20 cellular contexts compared by ENCODE assay signal in genomic region chr4:81609844-81610243, GRCh38.
"Had no signal": no experiment of that assay in that cellular context is flagged by ENCODE, and none has a peak within 500 bp of the region (broad histone marks: within the 10 kb centered on the region; RNA-seq: fewer than 3 reads in every experiment).

No MANE protein-coding gene starts in this region.

- H3K36me3 ChIP-seq: stomach, thoracic aorta, upper lobe of right lung had no signal

- H3K4me1 ChIP-seq: body of pancreas, foreskin keratinocyte, upper lobe of right lung had no signal

- H3K9me3 Mint-ChIP-seq: activated CD4-positive, alpha-beta T cell treated with anti-CD3 and anti-CD28 coated beads, Interleukin-2, amount 10 ng/mL, durations not matched to agents 24 days and 14 days; activated naive CD4-positive, alpha-beta T cell treated with anti-CD3 and anti-CD28 coated beads, Interleukin-2, amount 50 U/mL, for 72 hours; central memory CD8-positive, alpha-beta T cell; WTC11 had no signal

- H3K4me3 Mint-ChIP-seq: activated CD4-positive, alpha-beta T cell treated with anti-CD3 and anti-CD28 coated beads, Interleukin-2, amount 10 ng/mL, durations not matched to agents 24 days and 14 days; activated T-cell treated with anti-CD3 and anti-CD28 coated beads, Interleukin-2, amount 50 U/mL, for 72 hours; central memory CD8-positive, alpha-beta T cell; immature natural killer cell; nephron; WTC11 had no signal

- H3K27ac ChIP-seq: body of pancreas, foreskin keratinocyte, skin epidermis, stomach, thoracic aorta, upper lobe of right lung had no signal

- H3K9me3 ChIP-seq: body of pancreas, stomach, thoracic aorta, upper lobe of right lung had no signal

- H3K27me3 Mint-ChIP-seq: activated CD4-positive, alpha-beta T cell treated with anti-CD3 and anti-CD28 coated beads, Interleukin-2, amount 10 ng/mL, durations not matched to agents 24 days and 14 days; central memory CD8-positive, alpha-beta T cell had no signal

- H3K27ac Mint-ChIP-seq: activated CD4-positive, alpha-beta T cell treated with anti-CD3 and anti-CD28 coated beads, Interleukin-2, amount 10 ng/mL, durations not matched to agents 24 days and 14 days; activated naive CD4-positive, alpha-beta T cell treated with anti-CD3 and anti-CD28 coated beads, Interleukin-2, amount 50 U/mL, for 72 hours; activated T-cell treated with anti-CD3 and anti-CD28 coated beads, Interleukin-2, amount 50 U/mL, for 72 hours; immature natural killer cell; nephron; WTC11 had no signal

- H3K27me3 ChIP-seq: body of pancreas, stomach, upper lobe of right lung had no signal

- ATAC-seq: activated naive CD4-positive, alpha-beta T cell treated with anti-CD3 and anti-CD28 coated beads, Interleukin-2, amount 50 U/mL, for 72 hours; activated T-cell treated with anti-CD3 and anti-CD28 coated beads, Interleukin-2, amount 50 U/mL, for 72 hours; body of pancreas; foreskin keratinocyte; upper lobe of right lung; WTC11 had no signal

- H3K4me3 ChIP-seq: body of pancreas, skin epidermis, stomach, thoracic aorta, upper lobe of right lung had no signal

- H3K36me3 Mint-ChIP-seq: activated naive CD4-positive, alpha-beta T cell treated with anti-CD3 and anti-CD28 coated beads, Interleukin-2, amount 50 U/mL, for 72 hours; immature natural killer cell; WTC11 had no signal

- H3K4me1 Mint-ChIP-seq: central memory CD8-positive, alpha-beta T cell had no signal

- DNase-seq: activated CD4-positive, alpha-beta T cell treated with anti-CD3 and anti-CD28 coated beads, Interleukin-2, amount 10 ng/mL, durations not matched to agents 24 days and 14 days; activated CD8-positive, alpha-beta memory T cell treated with anti-CD3 and anti-CD28 coated beads, Interleukin-2, amount 50 U/mL, for 48 hours; activated gamma-delta T cell; activated T-cell treated with anti-CD3 and anti-CD28 coated beads, Interleukin-2, amount 50 U/mL, for 72 hours; body of pancreas; cortex of kidney; effector CD4-positive, alpha-beta T cell; foreskin keratinocyte; head of caudate nucleus; immature natural killer cell; mesendoderm; nucleus accumbens; stomach; upper lobe of right lung had no signal
